ENCODE assay signal across 1 cellular context in the genomic region with DNA sequence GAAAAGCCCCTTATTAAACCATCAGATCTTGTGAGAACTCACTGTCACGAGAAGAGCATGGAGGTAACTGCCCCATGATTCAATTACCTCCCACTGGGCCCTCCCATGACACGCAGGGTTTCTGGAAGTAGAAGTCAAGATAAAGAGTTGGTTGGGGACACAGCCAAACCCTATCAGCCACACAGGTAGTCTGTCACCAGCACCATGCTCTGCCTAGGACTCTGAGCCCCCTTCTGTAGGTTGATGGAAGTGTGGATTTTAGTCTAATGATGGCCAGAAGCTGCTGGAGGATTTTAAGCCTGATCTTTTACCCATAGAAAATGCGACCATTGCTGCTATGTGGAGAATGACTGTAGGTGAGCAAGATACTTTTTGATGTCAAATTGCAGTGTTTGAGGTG.
TF ChIP-seq lines count a peak whose summit lies in the region.

No MANE protein-coding gene starts in this region.

TF ChIP-seq in SK-N-SH treated with all-trans-retinoic acid at 6 μM for 48 hours, 23 proteins besides CTCF, POLR2A, EP300 and RAD21 (continued from another document):
- no peak for TF ChIP-seq ZC3H10 (CRISPR knock-in tag; IDR thresholded peaks at IDR 0.05)
- TF ChIP-seq, protein P1, sequence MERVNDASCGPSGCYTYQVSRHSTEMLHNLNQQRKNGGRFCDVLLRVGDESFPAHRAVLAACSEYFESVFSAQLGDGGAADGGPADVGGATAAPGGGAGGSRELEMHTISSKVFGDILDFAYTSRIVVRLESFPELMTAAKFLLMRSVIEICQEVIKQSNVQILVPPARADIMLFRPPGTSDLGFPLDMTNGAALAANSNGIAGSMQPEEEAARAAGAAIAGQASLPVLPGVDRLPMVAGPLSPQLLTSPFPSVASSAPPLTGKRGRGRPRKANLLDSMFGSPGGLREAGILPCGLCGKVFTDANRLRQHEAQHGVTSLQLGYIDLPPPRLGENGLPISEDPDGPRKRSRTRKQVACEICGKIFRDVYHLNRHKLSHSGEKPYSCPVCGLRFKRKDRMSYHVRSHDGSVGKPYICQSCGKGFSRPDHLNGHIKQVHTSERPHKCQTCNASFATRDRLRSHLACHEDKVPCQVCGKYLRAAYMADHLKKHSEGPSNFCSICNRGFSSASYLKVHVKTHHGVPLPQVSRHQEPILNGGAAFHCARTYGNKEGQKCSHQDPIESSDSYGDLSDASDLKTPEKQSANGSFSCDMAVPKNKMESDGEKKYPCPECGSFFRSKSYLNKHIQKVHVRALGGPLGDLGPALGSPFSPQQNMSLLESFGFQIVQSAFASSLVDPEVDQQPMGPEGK (CRISPR knock-in tag; IDR thresholded peaks at IDR 0.05; ENCODE audit: borderline replicate concordance) = no peak
- TF ChIP-seq OSR1 (CRISPR knock-in tag; IDR thresholded peaks at IDR 0.05) = no peak
- TF ChIP-seq TOX (CRISPR knock-in tag; IDR thresholded peaks at IDR 0.05; ENCODE audit: borderline replicate concordance) = no peak
- no peak for TF ChIP-seq ZFP3 (CRISPR knock-in tag; IDR thresholded peaks at IDR 0.05)
- no peak for TF ChIP-seq CSDC2 (CRISPR knock-in tag; IDR thresholded peaks at IDR 0.05)
- no peak for TF ChIP-seq ZNF565 (CRISPR knock-in tag; conservative IDR thresholded peaks at IDR 0.05; ENCODE audit: low read depth)
- TF ChIP-seq TCF4 (CRISPR knock-in tag; IDR thresholded peaks at IDR 0.05; ENCODE audit: borderline replicate concordance) = no peak
- no peak for TF ChIP-seq ESRRG (CRISPR knock-in tag; IDR thresholded peaks at IDR 0.05)
- TF ChIP-seq ARNTL (CRISPR knock-in tag; IDR thresholded peaks at IDR 0.05; ENCODE audit: borderline replicate concordance, low read depth) = no peak
- TF ChIP-seq PPARA (CRISPR knock-in tag; IDR thresholded peaks at IDR 0.05; ENCODE audit: borderline replicate concordance) = no peak
